Comparison of ENCODE assay signal across 19 cellular contexts in the genomic region with DNA sequence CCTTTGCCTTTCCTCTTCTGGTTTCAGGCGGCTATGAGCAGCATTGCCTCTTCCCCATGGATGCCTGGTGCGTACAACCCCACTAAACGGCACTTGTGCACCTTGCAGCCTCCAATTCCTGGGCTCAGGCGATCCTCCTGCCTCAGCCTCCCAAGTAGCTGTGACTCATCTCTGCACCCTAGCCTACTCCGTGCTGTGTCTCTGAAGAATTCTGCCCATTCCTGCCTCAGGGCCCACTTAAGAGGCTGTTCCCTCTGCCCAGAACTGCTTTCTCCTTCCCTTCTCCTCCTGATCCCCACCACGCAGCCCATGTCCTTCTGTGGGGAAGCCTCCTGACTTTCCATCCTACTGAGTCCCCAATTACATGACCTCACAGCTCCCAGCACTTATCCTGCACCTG.
"Had no signal": no experiment of that assay in that cellular context is flagged by ENCODE, and none has a peak within 500 bp of the region (broad histone marks: within the 10 kb centered on the region; RNA-seq: fewer than 3 reads in every experiment).

No MANE protein-coding gene starts in this region.

- H3K36me3 Mint-ChIP-seq: natural killer cell, neural progenitor cell had no signal

- H3K4me3 Mint-ChIP-seq: effector memory CD8-positive, alpha-beta T cell; natural killer cell; neural progenitor cell; stimulated activated naive CD8-positive, alpha-beta T cell treated with anti-CD3 and anti-CD28 coated beads, Interleukin-15, amount 100 ng/mL, for 72 hours had no signal

- ATAC-seq: effector memory CD8-positive, alpha-beta T cell; gastrocnemius medialis; left lung; natural killer cell; right cardiac atrium; stimulated activated naive CD8-positive, alpha-beta T cell treated with anti-CD3 and anti-CD28 coated beads, Interleukin-15, amount 100 ng/mL, for 72 hours had no signal

- H3K27ac Mint-ChIP-seq: effector memory CD8-positive, alpha-beta T cell; natural killer cell; neural progenitor cell; stimulated activated naive CD8-positive, alpha-beta T cell treated with anti-CD3 and anti-CD28 coated beads, Interleukin-15, amount 100 ng/mL, for 72 hours had no signal

- H3K9me3 Mint-ChIP-seq: effector memory CD8-positive, alpha-beta T cell; natural killer cell; neural progenitor cell had no signal

- DNase-seq: dermis blood vessel endothelial cell; effector memory CD8-positive, alpha-beta T cell; foreskin fibroblast; gastrocnemius medialis; kidney; left lung; mammary epithelial cell; mesendoderm; natural killer cell; right cardiac atrium; sigmoid colon; stimulated activated CD4-positive, alpha-beta T cell treated with anti-CD3 and anti-CD28 coated beads, Interleukin-15, amount 100 ng/mL, for 24 hours; stimulated activated CD4-positive, alpha-beta T cell treated with anti-CD3 and anti-CD28 coated beads, Interleukin-4, amount 100 ng/mL, for 1 hour; stimulated activated CD8-positive, alpha-beta memory T cell treated with anti-CD3 and anti-CD28 coated beads, Interleukin-4, amount 100 ng/mL, for 48 hours; stimulated activated naive CD4-positive, alpha-beta T cell; stimulated activated naive CD8-positive, alpha-beta T cell treated with anti-CD3 and anti-CD28 coated beads, Interleukin-15, amount 100 ng/mL, for 72 hours; thyroid gland; trophoblast cell had no signal
